In the genomic region with DNA sequence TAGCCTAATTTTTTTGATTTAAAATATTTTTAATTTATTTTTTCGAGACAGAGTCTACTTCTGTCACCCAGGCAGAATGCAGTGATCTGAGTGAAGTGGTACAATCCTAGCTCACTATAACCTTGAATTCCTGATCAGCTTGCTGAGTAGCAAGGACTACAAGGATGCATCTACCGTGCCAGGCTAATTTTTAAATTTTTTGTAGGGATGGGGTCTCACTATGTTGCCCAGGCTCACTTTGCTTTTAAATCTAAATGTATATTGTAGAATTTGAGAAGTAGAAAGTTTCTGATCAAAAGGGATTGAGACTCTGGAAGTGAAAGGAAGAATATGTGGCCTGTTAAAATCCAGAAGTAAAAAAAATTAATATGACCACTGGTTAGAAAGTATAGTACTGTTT, we compare ENCODE assay signal across 13 cellular contexts. TPM values are rescaled to one million over a fixed set of nuclear protein-coding genes. Genes with fewer than 3 reads are reported as not detected.
DNase-seq lines count a peak whose midpoint lies in the region; ATAC-seq and TF ChIP-seq lines count a peak whose summit lies in the region.
"Had no signal": no experiment of that assay in that cellular context is flagged by ENCODE, and none has a peak within 500 bp of the region (broad histone marks: within the 10 kb centered on the region; RNA-seq: fewer than 3 reads in every experiment).

No MANE protein-coding gene starts in this region.

- no peaks in the 10 kb centered on the region for H4K20me1 ChIP-seq in KMS-11 (ENCODE audit: insufficient read depth)

- no peak overlapping the region for H2AFZ ChIP-seq in KMS-11 (ENCODE audit: low read depth)

- H3K36me3 ChIP-seq in KMS-11 (ENCODE audit: insufficient read depth): no peaks in the 10 kb centered on the region
- H3K36me3 ChIP-seq in neutrophil: peaks cover 11% of the 10 kb centered on the region

- H3K27ac ChIP-seq in KMS-11: no peak overlapping the region
- H3K27ac ChIP-seq in dorsolateral prefrontal cortex: peak overlapping the region in 12 of 59 donors; percentile 19 to 95 (median 88)
- H3K27ac ChIP-seq in neutrophil: peak overlapping the region; percentile 88

- TF ChIP-seq CTCF in AG10803 (conservative IDR thresholded peaks at IDR 0.05; ENCODE audit: low read length) (no peak), KMS-11 (conservative IDR thresholded peaks at IDR 0.05; ENCODE audit: low read depth, low read length) (no peak), dorsolateral prefrontal cortex (IDR thresholded peaks at IDR 0.05 in 54 of 56, conservative IDR thresholded peaks at IDR 0.05 in 2 of 56; ENCODE audit: low read depth in 1 of 56, partially characterized antibody in 56 of 56) (no peak), neutrophil (IDR thresholded peaks at IDR 0.05) (no peak)

- no peak for DNase-seq in AG10803 (ENCODE audit: low read depth)
- no peak for DNase-seq in dorsolateral prefrontal cortex
- no peak for DNase-seq in ecto neural progenitor cell (ENCODE audit: low spot score)
- no peak for DNase-seq in T-helper 2 cell
- no peak for DNase-seq in anterior cingulate cortex (lab: John Stamatoyannopoulos, UW)
- DNase-seq: activated CD4-positive, alpha-beta T cell treated with anti-CD3 and anti-CD28 coated beads for 4 hours; CD8-positive, alpha-beta T cell; MV-4-11; NCI-H82 had no signal

- peak overlapping the region; percentile 92 for H3K4me2 ChIP-seq in KMS-11

- no peaks in the 10 kb centered on the region for H3K9me3 ChIP-seq in neutrophil

- H3K4me3 ChIP-seq in AG10803 (ENCODE audit: low read length) (peak overlapping the region; percentile 97; the same call in 1 of the 2 replicates), KMS-11 (IDR thresholded peaks at IDR 0.05; ENCODE audit: insufficient read depth, low read depth, low read length) (no peak overlapping the region), dorsolateral prefrontal cortex (peak overlapping the region in 54 of 59 donors; percentile 15 to 100 (median 93)), neutrophil (ENCODE audit: low read depth in 1 of 2, low read length in 1 of 2) (no peak overlapping the region)

- H3K4me1 ChIP-seq in KMS-11 (ENCODE audit: low read depth, poor library complexity, severe bottlenecking) (peaks cover 16% of the 10 kb centered on the region), neutrophil (ENCODE audit: control insufficient read depth in 1 of 2, insufficient read depth in 1 of 2, low read depth in 1 of 2, low read length in 1 of 2) (peaks cover 18 to 23% of the 10 kb centered on the region in 2 experiments)

- peaks cover 28% of the 10 kb centered on the region; the same call in 1 of the 2 replicates for H3K79me2 ChIP-seq in KMS-11 (ENCODE audit: insufficient read depth, low read depth)

- intact Hi-C loops in dorsolateral prefrontal cortex (cut with DNase I): loop anchor here (5.0 kb wide), 1 partner anchor 47 kb away; the partner anchor contains the start of gene FAM76A (in 2 of the 2)

- no peaks in the 10 kb centered on the region for H3K27me3 ChIP-seq in KMS-11 (ENCODE audit: insufficient read depth, low read depth)
- H3K27me3 ChIP-seq in dorsolateral prefrontal cortex: no peaks in the 10 kb centered on the region
- H3K27me3 ChIP-seq in neutrophil: no peaks in the 10 kb centered on the region

- no peak for ATAC-seq in HG03175 (IDR thresholded peaks at IDR 0.05; ENCODE audit: unreplicated experiment)
- ATAC-seq: CD8-positive, alpha-beta T cell; stimulated activated memory B cell treated with anti-CD40 and anti-IgM and Interleukin-4, amounts not matched to agents 10 μg/mL and 1 μg/mL and 100 μg/mL, for 72 hours had no signal

- no peak overlapping the region; the same call in 1 of the 2 replicates for H3K9ac ChIP-seq in KMS-11

RNA-seq across cellular contexts. Expression of gene STX12, which starts 1.6 kb away (rescaled TPM):
- total RNA-seq in dorsolateral prefrontal cortex: 100 to 1,000 TPM in 21 of 120 experiments, 10 to 100 TPM in 99; 52.3 to 114 (median 91.1) TPM

RNA-seq across cellular contexts. Expression of gene FAM76A, which starts 48.9 kb away (rescaled TPM):
- 10 to 100 TPM in 117 of 120 experiments, 1 to 10 TPM in 3; 8.3 to 24.0 (median 15.8) TPM for total RNA-seq in dorsolateral prefrontal cortex

RNA-seq across cellular contexts. Expression of gene PPP1R8, which starts 55.9 kb away (rescaled TPM):
- total RNA-seq in dorsolateral prefrontal cortex: 10 to 100 TPM; 26.5 to 47.0 (median 34.4) TPM

Comparison
In these comparisons a context has a peak if more than half of its experiments do, and no peak if none do; other contexts are left out.
1. H3K4me3 ChIP-seq: peak in AG10803 (single experiment) and dorsolateral prefrontal cortex (54 of 59); none in KMS-11 (single experiment) and neutrophil (0 of 2).